Comparison of ENCODE assay signal across 10 cellular contexts in genomic region chr3:42525736-42526345, GRCh38.
"Had no signal": no experiment of that assay in that cellular context is flagged by ENCODE, and none has a peak within 500 bp of the region (broad histone marks: within the 10 kb centered on the region; RNA-seq: fewer than 3 reads in every experiment).

No MANE protein-coding gene starts in this region.

- H3K27ac Mint-ChIP-seq: activated T-helper 1 cell treated with anti-CD3 and anti-CD28 coated beads, Interleukin-12 subunit alpha, Interleukin-12 subunit beta, Interleukin-2, Interleukin-4 antibody, amounts not matched to agents 30 ng/mL and 10 ng/mL and 1 ng/mL, durations not matched to agents 14 hours and 24 hours and 36 hours; dendritic cell treated with granulocyte-macrophage colony-stimulating factor and Interleukin-4, amounts not matched to agents 40 ng/mL and 50 ng/mL, for 4 days had no signal

- H3K4me1 ChIP-seq: ascending aorta, breast epithelium, foreskin keratinocyte, sigmoid colon, uterus had no signal

- H3K36me3 ChIP-seq: ascending aorta, breast epithelium, sigmoid colon, spleen, uterus had no signal

- H3K9me3 Mint-ChIP-seq: activated naive CD8-positive, alpha-beta T cell treated with anti-CD3 and anti-CD28 coated beads, Interleukin-2, amount 50 U/mL, for 24 hours; activated T-helper 1 cell treated with anti-CD3 and anti-CD28 coated beads, Interleukin-12 subunit alpha, Interleukin-12 subunit beta, Interleukin-2, Interleukin-4 antibody, amounts not matched to agents 30 ng/mL and 10 ng/mL and 1 ng/mL, durations not matched to agents 14 hours and 24 hours and 36 hours; dendritic cell treated with granulocyte-macrophage colony-stimulating factor and Interleukin-4, amounts not matched to agents 40 ng/mL and 50 ng/mL, for 4 days had no signal

- H3K27me3 Mint-ChIP-seq: activated naive CD8-positive, alpha-beta T cell treated with anti-CD3 and anti-CD28 coated beads, Interleukin-2, amount 50 U/mL, for 24 hours; dendritic cell treated with granulocyte-macrophage colony-stimulating factor and Interleukin-4, amounts not matched to agents 40 ng/mL and 50 ng/mL, for 4 days had no signal

- H3K27me3 ChIP-seq: ascending aorta, breast epithelium, foreskin keratinocyte, sigmoid colon, spleen, uterus had no signal

- DNase-seq: foreskin keratinocyte, sigmoid colon, spleen, SW 1271, uterus had no signal

- H3K9me3 ChIP-seq: ascending aorta, breast epithelium, sigmoid colon, spleen, uterus had no signal

- H3K27ac ChIP-seq: ascending aorta, breast epithelium, foreskin keratinocyte, sigmoid colon, uterus had no signal

- H3K4me3 Mint-ChIP-seq: activated naive CD8-positive, alpha-beta T cell treated with anti-CD3 and anti-CD28 coated beads, Interleukin-2, amount 50 U/mL, for 24 hours; dendritic cell treated with granulocyte-macrophage colony-stimulating factor and Interleukin-4, amounts not matched to agents 40 ng/mL and 50 ng/mL, for 4 days had no signal

- H3K4me3 ChIP-seq: ascending aorta, breast epithelium, sigmoid colon, spleen, uterus had no signal
